ENCODE assay signal across 30 cellular contexts in the genomic region with DNA sequence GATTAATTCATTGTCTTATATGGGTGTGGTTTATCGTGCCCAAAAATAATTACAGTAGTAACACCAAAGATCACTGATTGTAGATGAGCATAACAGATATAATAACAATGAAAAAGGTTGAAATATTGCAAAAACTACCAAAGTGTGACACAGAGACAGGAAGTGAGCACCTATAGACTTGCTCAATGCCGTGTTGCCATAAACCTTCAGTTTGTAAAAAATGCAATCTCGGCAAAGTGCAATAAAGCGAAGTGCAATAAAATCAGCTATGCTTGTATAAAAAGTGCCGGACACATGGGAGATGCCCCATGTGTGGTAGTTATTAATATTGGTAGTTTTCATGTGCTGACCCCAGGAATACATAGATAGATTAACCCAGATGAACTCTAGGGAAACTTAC.
DNase-seq lines count a peak whose midpoint lies in the region; ATAC-seq lines count a peak whose summit lies in the region.
"Had no signal": no experiment of that assay in that cellular context is flagged by ENCODE, and none has a peak within 500 bp of the region (broad histone marks: within the 10 kb centered on the region; RNA-seq: fewer than 3 reads in every experiment).

No MANE protein-coding gene starts in this region.

- peaks cover 25% of the 10 kb centered on the region for H3K4me1 Mint-ChIP-seq in activated CD4-positive, alpha-beta T cell treated with anti-CD3 and anti-CD28 coated beads for 36 hours
- peaks cover 18 to 39% (median 28%) of the 10 kb centered on the region in 7 donors for H3K4me1 Mint-ChIP-seq in naive thymus-derived CD4-positive, alpha-beta T cell

- no peaks in the 10 kb centered on the region for H3K9me3 ChIP-seq in KOPT-K1 (ENCODE audit: insufficient read depth, low read length, poor library complexity, severe bottlenecking)
- no peaks in the 10 kb centered on the region for H3K9me3 ChIP-seq in naive thymus-derived CD4-positive, alpha-beta T cell (ENCODE audit: control insufficient read depth in 2 of 3, low read length in 3 of 3)
- H3K9me3 ChIP-seq: pancreas had no signal

- POLR2A ChIA-PET in activated CD4-positive, alpha-beta T cell treated with anti-CD3 and anti-CD28 coated beads for 36 hours (lab: Charles Lee) = no interaction called here
- POLR2A ChIA-PET in naive thymus-derived CD4-positive, alpha-beta T cell (lab: Charles Lee) = interaction anchor here (0.7 kb wide), 1 partner anchor 82 kb away, joined by 3 read pairs; no protein-coding TSS in a partner anchor

- peaks cover 4 to 12% of the 10 kb centered on the region in 2 donors for H3K4me1 ChIP-seq in naive thymus-derived CD4-positive, alpha-beta T cell (ENCODE audit: control insufficient read depth in 2 of 2, insufficient read depth in 2 of 2, low read length in 2 of 2)
- H3K4me1 ChIP-seq: foreskin keratinocyte, left lung, pancreas had no signal

- no peaks in the 10 kb centered on the region for H3K36me3 ChIP-seq in KOPT-K1 (ENCODE audit: insufficient read depth, low read length)
- H3K36me3 ChIP-seq in naive thymus-derived CD4-positive, alpha-beta T cell (ENCODE audit: control insufficient read depth in 2 of 3, insufficient read depth in 3 of 3, low read length in 3 of 3) = no peaks in the 10 kb centered on the region
- H3K36me3 ChIP-seq: left lung, pancreas had no signal

- peak overlapping the region; percentile 78 for H3K27ac ChIP-seq in KOPT-K1 (ENCODE audit: low read depth, low read length, poor library complexity, severe bottlenecking)
- no peak overlapping the region for H3K27ac ChIP-seq in naive thymus-derived CD4-positive, alpha-beta T cell (ENCODE audit: low read depth, low read length)
- H3K27ac ChIP-seq: 22Rv1, foreskin keratinocyte, hepatocyte, left lung, pancreas, VCaP had no signal

- H3K27ac Mint-ChIP-seq in activated CD4-positive, alpha-beta T cell treated with anti-CD3 and anti-CD28 coated beads for 36 hours = no peak overlapping the region
- peak overlapping the region in 7 of 9 donors; percentile 29 to 90 (median 71) for H3K27ac Mint-ChIP-seq in naive thymus-derived CD4-positive, alpha-beta T cell
- H3K27ac Mint-ChIP-seq: activated naive CD4-positive, alpha-beta T cell treated with anti-CD3 and anti-CD28 coated beads, Interleukin-2, amount 50 U/mL, for 72 hours; nephron progenitor cell had no signal

- H3K36me3 Mint-ChIP-seq in activated CD4-positive, alpha-beta T cell treated with anti-CD3 and anti-CD28 coated beads for 36 hours (ENCODE audit: low read depth) = no peaks in the 10 kb centered on the region
- peaks cover 0 to 4% (median 0%) of the 10 kb centered on the region in 5 donors for H3K36me3 Mint-ChIP-seq in naive thymus-derived CD4-positive, alpha-beta T cell

- H3K9me3 Mint-ChIP-seq in activated CD4-positive, alpha-beta T cell treated with anti-CD3 and anti-CD28 coated beads for 36 hours (ENCODE audit: low read depth) = no peaks in the 10 kb centered on the region
- peaks cover 0 to 11% (median 2%) of the 10 kb centered on the region in 11 donors for H3K9me3 Mint-ChIP-seq in naive thymus-derived CD4-positive, alpha-beta T cell
- H3K9me3 Mint-ChIP-seq: immature natural killer cell had no signal

- no peak for DNase-seq in activated CD4-positive, alpha-beta T cell treated with anti-CD3 and anti-CD28 coated beads for 36 hours
- no peak for DNase-seq in activated CD4-positive, alpha-beta T cell treated with anti-CD3 and anti-CD28 coated beads for 1 hour
- no peak for DNase-seq in naive thymus-derived CD4-positive, alpha-beta T cell
- DNase-seq in head of caudate nucleus = no peak
- DNase-seq in dermis blood vessel endothelial cell = no peak
- no peak for DNase-seq in stimulated activated CD4-positive, alpha-beta T cell treated with anti-CD3 and anti-CD28 coated beads, Interleukin-12 subunit alpha, Interleukin-12 subunit beta, amount 100 ng/mL, for 4 hours
- DNase-seq: activated CD4-positive, alpha-beta T cell treated with anti-CD3 and anti-CD28 coated beads, Interleukin-2, amount 50 U/mL, for 4 hours; activated T-cell treated with anti-CD3 and anti-CD28 coated beads for 4 hours; effector CD4-positive, alpha-beta T cell; erythroblast; foreskin keratinocyte; immature natural killer cell; left lung; NCI-H1092; NCI-H1930; NCI-H226; nephron progenitor cell; pancreas; right cardiac atrium; SIG-M5; stimulated activated CD8-positive, alpha-beta memory T cell treated with anti-CD3 and anti-CD28 coated beads, Interleukin-4, amount 100 ng/mL, for 48 hours; trophoblast cell had no signal

- CTCF ChIA-PET in activated CD4-positive, alpha-beta T cell treated with anti-CD3 and anti-CD28 coated beads for 36 hours (lab: Charles Lee) = no interaction called here
- CTCF ChIA-PET in naive thymus-derived CD4-positive, alpha-beta T cell (lab: Charles Lee) = no interaction called here

- no peak overlapping the region for H3K4me3 Mint-ChIP-seq in activated CD4-positive, alpha-beta T cell treated with anti-CD3 and anti-CD28 coated beads for 36 hours
- H3K4me3 Mint-ChIP-seq in naive thymus-derived CD4-positive, alpha-beta T cell = peak overlapping the region in 6 of 10 donors; percentile 37 to 65 (median 60)
- H3K4me3 Mint-ChIP-seq: nephron progenitor cell had no signal

- no peaks in the 10 kb centered on the region for H3K27me3 ChIP-seq in naive thymus-derived CD4-positive, alpha-beta T cell (ENCODE audit: control insufficient read depth in 2 of 2, insufficient read depth in 2 of 2, low read length in 2 of 2)
- H3K27me3 ChIP-seq: foreskin keratinocyte, hepatocyte, left lung, pancreas had no signal

- ATAC-seq in activated CD4-positive, alpha-beta T cell treated with anti-CD3 and anti-CD28 coated beads for 36 hours = peak; percentile 11
- peak; percentile 27 for ATAC-seq in GM19395 (IDR thresholded peaks at IDR 0.05; ENCODE audit: unreplicated experiment)
- no peak for ATAC-seq in naive thymus-derived CD4-positive, alpha-beta T cell
- ATAC-seq: foreskin keratinocyte, HCT116, left lung, Panc1, pancreas, right cardiac atrium had no signal

- no peaks in the 10 kb centered on the region for H3K27me3 Mint-ChIP-seq in activated CD4-positive, alpha-beta T cell treated with anti-CD3 and anti-CD28 coated beads for 36 hours
- H3K27me3 Mint-ChIP-seq in naive thymus-derived CD4-positive, alpha-beta T cell = peaks cover 0 to 3% (median 0%) of the 10 kb centered on the region in 5 donors

- H3K4me3 ChIP-seq in naive thymus-derived CD4-positive, alpha-beta T cell (ENCODE audit: low read length) = no peak overlapping the region
- H3K4me3 ChIP-seq: hepatocyte, left lung, pancreas had no signal

- intact Hi-C loops in activated CD4-positive, alpha-beta T cell treated with anti-CD3 and anti-CD28 coated beads for 36 hours (cut with DNase I, micrococcal nuclease) = no loop called here
- intact Hi-C loops in naive thymus-derived CD4-positive, alpha-beta T cell (cut with micrococcal nuclease) = loop anchor here (5.0 to 10.0 kb wide), 4 partner anchors 53 to 193 kb away; a partner anchor contains a TSS
- intact Hi-C loops in head of caudate nucleus (cut with DNase I) = no loop called here

Comparison
In these comparisons a context has a peak if more than half of its experiments do, and no peak if none do; other contexts are left out.
1. intact Hi-C loops: an anchor here in naive thymus-derived CD4-positive, alpha-beta T cell (5.0 to 10.0 kb wide); none called in activated CD4-positive, alpha-beta T cell treated with anti-CD3 and anti-CD28 coated beads for 36 hours and head of caudate nucleus.